5 cellular contexts compared by ENCODE assay signal in genomic region chr2:241483305-241483704, GRCh38.
"Had no signal": no experiment of that assay in that cellular context is flagged by ENCODE, and none has a peak within 500 bp of the region (broad histone marks: within the 10 kb centered on the region; RNA-seq: fewer than 3 reads in every experiment).

No MANE protein-coding gene starts in this region.

- H3K4me3 Mint-ChIP-seq: IgD-negative memory B cell had no signal

- H3K27ac ChIP-seq: HL-60 had no signal

- H3K27ac Mint-ChIP-seq: IgD-negative memory B cell had no signal

- ATAC-seq: HepG2, K562 had no signal

- H3K9me3 Mint-ChIP-seq: IgD-negative memory B cell had no signal

- H3K27me3 Mint-ChIP-seq: IgD-negative memory B cell had no signal

- FAIRE-seq: HepG2, HTR-8/SVneo had no signal

- H3K4me3 ChIP-seq: K562 had no signal

- H3K4me1 Mint-ChIP-seq: IgD-negative memory B cell had no signal
